In genomic region chr11:118705111-118705741, GRCh38 we compare ENCODE assay signal across 9 cellular contexts. TPM values are rescaled to one million over a fixed set of nuclear protein-coding genes. Genes with fewer than 3 reads are reported as not detected.
DNase-seq lines count a peak whose midpoint lies in the region; ATAC-seq lines count a peak whose summit lies in the region.
"Had no signal": no experiment of that assay in that cellular context is flagged by ENCODE, and none has a peak within 500 bp of the region (broad histone marks: within the 10 kb centered on the region; RNA-seq: fewer than 3 reads in every experiment).

No MANE protein-coding gene starts in this region.

- H3K36me3 ChIP-seq in HAP-1 (replicated peaks): no peaks in the 10 kb centered on the region

- DNase-seq in A172 (ENCODE audit: low spot score): peak; percentile 13
- peak; percentile 63 to 66 for DNase-seq in HAP-1 (ENCODE audit: low spot score in 2 of 2)
- DNase-seq in activated CD4-positive, alpha-beta memory T cell treated with anti-CD3 and anti-CD28 coated beads for 36 hours: peak; percentile 66
- DNase-seq in hypothalamus (lab: John Stamatoyannopoulos, UW): peak in 31 of 51 donors; percentile 10 to 83 (median 41)
- no peak for DNase-seq in hepatic stellate cell (ENCODE audit: low spot score)
- no peak for DNase-seq in EL
- DNase-seq: NCI-H1417 had no signal

- no peaks in the 10 kb centered on the region for H3K27me3 ChIP-seq in HAP-1 (ENCODE audit: low read depth)

- no peaks in the 10 kb centered on the region for H3K27me3 Mint-ChIP-seq in activated CD4-positive, alpha-beta memory T cell treated with anti-CD3 and anti-CD28 coated beads for 36 hours

- H3K36me3 Mint-ChIP-seq in activated CD4-positive, alpha-beta memory T cell treated with anti-CD3 and anti-CD28 coated beads for 36 hours: peaks cover 3% of the 10 kb centered on the region

- peak overlapping the region; percentile 49 for H3K27ac Mint-ChIP-seq in activated CD4-positive, alpha-beta memory T cell treated with anti-CD3 and anti-CD28 coated beads for 36 hours

- no peaks in the 10 kb centered on the region for H3K9me3 ChIP-seq in HAP-1

- peaks cover 27% of the 10 kb centered on the region for H3K4me1 ChIP-seq in HAP-1

- peaks cover 25% of the 10 kb centered on the region for H3K4me1 Mint-ChIP-seq in activated CD4-positive, alpha-beta memory T cell treated with anti-CD3 and anti-CD28 coated beads for 36 hours (ENCODE audit: low read depth)

- peaks cover 3% of the 10 kb centered on the region for H3K9me3 Mint-ChIP-seq in activated CD4-positive, alpha-beta memory T cell treated with anti-CD3 and anti-CD28 coated beads for 36 hours

- in situ Hi-C loops in HAP-1 (cut with MboI; ENCODE audit: low sequenced_read_pairs): no loop called here

- POLR2A ChIA-PET in activated CD4-positive, alpha-beta memory T cell treated with anti-CD3 and anti-CD28 coated beads for 36 hours (lab: Charles Lee): interaction anchor here (1.1 kb wide), 1 partner anchor 9 kb away, joined by 6 read pairs; no protein-coding TSS in a partner anchor

- H3K4me3 ChIP-seq in HAP-1: no peak overlapping the region

- intact Hi-C loops in activated CD4-positive, alpha-beta memory T cell treated with anti-CD3 and anti-CD28 coated beads for 36 hours (cut with micrococcal nuclease): no loop called here

- no peak for ATAC-seq in GM18502 (IDR thresholded peaks at IDR 0.05; ENCODE audit: poor library complexity, unreplicated experiment)
- no peak for ATAC-seq in HG02678 (IDR thresholded peaks at IDR 0.05; ENCODE audit: unreplicated experiment)

- H3K4me3 Mint-ChIP-seq in activated CD4-positive, alpha-beta memory T cell treated with anti-CD3 and anti-CD28 coated beads for 36 hours: peak overlapping the region; percentile 15

- CTCF ChIA-PET in activated CD4-positive, alpha-beta memory T cell treated with anti-CD3 and anti-CD28 coated beads for 36 hours (lab: Charles Lee): interaction anchor here (0.6 to 4.3 kb wide), 4 partner anchors 9 to 234 kb away, joined by 3 to 22 read pairs (median 3); no protein-coding TSS in a partner anchor

RNA-seq across cellular contexts. Expression of gene TREH, which starts 25.8 kb away (rescaled TPM):
- 0.05 TPM in 1 of 2 replicates, not detected in the other for total RNA-seq in A172 (2014; rRNA removed; shearing (Covaris generic))
- not detected for total RNA-seq in activated CD4-positive, alpha-beta memory T cell treated with anti-CD3 and anti-CD28 coated beads for 36 hours

Comparison
In these comparisons a context has a peak if more than half of its experiments do, and no peak if none do; other contexts are left out.
1. DNase-seq: peak in A172 (single experiment), HAP-1 (2 of 2), activated CD4-positive, alpha-beta memory T cell treated with anti-CD3 and anti-CD28 coated beads for 36 hours (single experiment) and hypothalamus (31 of 51); none in hepatic stellate cell (single experiment) and EL (single experiment).